8 cellular contexts compared by ENCODE assay signal in genomic region chr2:74555610-74556103, GRCh38. TPM values are rescaled to one million over a fixed set of nuclear protein-coding genes. Genes with fewer than 3 reads are reported as not detected.
DNase-seq lines count a peak whose midpoint lies in the region; ATAC-seq and TF ChIP-seq lines count a peak whose summit lies in the region.

No MANE protein-coding gene starts in this region.

- no peak for ATAC-seq in GM18861 (IDR thresholded peaks at IDR 0.05; ENCODE audit: unreplicated experiment)
- no peak for ATAC-seq in HG02885 (IDR thresholded peaks at IDR 0.05; ENCODE audit: poor library complexity, unreplicated experiment)

- H3K79me2 ChIP-seq in OCI-LY7 (ENCODE audit: insufficient read depth, low read depth, low read length) (no peaks in the 10 kb centered on the region), parathyroid adenoma (no peaks in the 10 kb centered on the region)

- H3K27me3 ChIP-seq in parathyroid adenoma (ENCODE audit: control insufficient read depth, insufficient read depth, low read length) = no peaks in the 10 kb centered on the region

- no peak overlapping the region for H3K27ac Mint-ChIP-seq in Calu3 (ENCODE audit: unreplicated experiment)

- peaks cover 18% of the 10 kb centered on the region for H3K4me1 Mint-ChIP-seq in Calu3 (ENCODE audit: low read depth, unreplicated experiment)

- no peak overlapping the region for H2AFZ ChIP-seq in OCI-LY7 (ENCODE audit: low read length)
- H2AFZ ChIP-seq in parathyroid adenoma = peak overlapping the region; percentile 96

- H3K9me3 ChIP-seq in OCI-LY7 (ENCODE audit: low read length) (no peaks in the 10 kb centered on the region), parathyroid adenoma (ENCODE audit: control insufficient read depth, low read length) (no peaks in the 10 kb centered on the region)

- H3K4me3 ChIP-seq in OCI-LY7 (ENCODE audit: low read depth, low read length, poor library complexity, severe bottlenecking) = peak overlapping the region; percentile 94
- peak overlapping the region; percentile 88 for H3K4me3 ChIP-seq in fibroblast of villous mesenchyme (ENCODE audit: low read depth, low read length)
- peak overlapping the region; percentile 78 for H3K4me3 ChIP-seq in parathyroid adenoma (ENCODE audit: low read depth, low read length)

- H3K36me3 ChIP-seq in OCI-LY7 (ENCODE audit: insufficient read depth, low read length) (no peaks in the 10 kb centered on the region), parathyroid adenoma (ENCODE audit: control insufficient read depth, insufficient read depth, low read length) (no peaks in the 10 kb centered on the region)

- H4K20me1 ChIP-seq in OCI-LY7 (ENCODE audit: insufficient read depth, low read length) = no peaks in the 10 kb centered on the region

- H3K9ac ChIP-seq in parathyroid adenoma = no peak overlapping the region

- peak overlapping the region; percentile 80 for H3K4me2 ChIP-seq in OCI-LY7 (ENCODE audit: low read length)
- H3K4me2 ChIP-seq in parathyroid adenoma (ENCODE audit: low read length) = peak overlapping the region; percentile 64

- peak overlapping the region; percentile 36 for H3K4me3 Mint-ChIP-seq in Calu3 (ENCODE audit: low read depth, unreplicated experiment)

- no peak for DNase-seq in Calu3
- DNase-seq in OCI-LY7 (ENCODE audit: low spot score) = no peak
- DNase-seq in fibroblast of villous mesenchyme (ENCODE audit: low read depth) = no peak
- no peak for DNase-seq in NCI-H187 (lab: John Stamatoyannopoulos, UW)
- no peak for DNase-seq in DMS153 (lab: John Stamatoyannopoulos, UW)

- H3K27me3 Mint-ChIP-seq in Calu3 (ENCODE audit: unreplicated experiment) = peaks cover 12% of the 10 kb centered on the region

- H3K9me2 ChIP-seq in OCI-LY7 (ENCODE audit: insufficient read depth, low read length) = no peaks in the 10 kb centered on the region

- H3K27ac ChIP-seq in OCI-LY7 (ENCODE audit: low read depth, low read length, poor library complexity, severe bottlenecking) (no peak overlapping the region), parathyroid adenoma (peak overlapping the region; percentile 77)

- H3K9me3 Mint-ChIP-seq in Calu3 (ENCODE audit: low read depth, unreplicated experiment) = no peaks in the 10 kb centered on the region

- BruUV-seq in Calu3 (replicated peaks; lab: Mats Ljungman, UMichigan) (no TSS peak), OCI-LY7 (replicated peaks; lab: Mats Ljungman, UMichigan) (no TSS peak)

- peaks cover 24% of the 10 kb centered on the region for H3K36me3 Mint-ChIP-seq in Calu3 (ENCODE audit: insufficient read depth, unreplicated experiment)

- POLR2A ChIA-PET in OCI-LY7 (lab: Charles Lee) = no interaction called here

- TF ChIP-seq CTCF in Calu3 (IDR thresholded peaks at IDR 0.05; ENCODE audit: unreplicated experiment) (no peak), OCI-LY7 (conservative IDR thresholded peaks at IDR 0.05; ENCODE audit: low read length) (no peak), fibroblast of villous mesenchyme (IDR thresholded peaks at IDR 0.05; ENCODE audit: insufficient read depth, low read depth, low read length) (no peak), parathyroid adenoma (IDR thresholded peaks at IDR 0.05) (no peak)

- peaks cover 13% of the 10 kb centered on the region for H3K4me1 ChIP-seq in OCI-LY7 (ENCODE audit: insufficient read depth, low read length, poor library complexity, severe bottlenecking)
- H3K4me1 ChIP-seq in parathyroid adenoma = no peaks in the 10 kb centered on the region

- CTCF ChIA-PET in Calu3 (lab: Charles Lee) = no interaction called here
- CTCF ChIA-PET in OCI-LY7 (lab: Charles Lee; ENCODE audit: unreplicated experiment) = no interaction called here

- intact Hi-C loops in Calu3 (cut with micrococcal nuclease; ENCODE audit: unreplicated experiment) = no loop called here
- intact Hi-C loops in OCI-LY7 (cut with micrococcal nuclease; ENCODE audit: unreplicated experiment) = no loop called here

RNA-seq across cellular contexts. Expression of gene DOK1, which starts 1.1 kb away (rescaled TPM):
- total RNA-seq in Calu3 (2022) (2.1 and 2.5 TPM in 2 replicates), OCI-LY7 (2022) (9.5 and 9.7 TPM in 2 replicates), fibroblast of villous mesenchyme (9.9 and 20.0 TPM in 2 replicates)
- total RNA-seq in OCI-LY7 (2014; rRNA removed; shearing (Covaris generic)) = 13.4 and 19.3 TPM in 2 replicates

RNA-seq across cellular contexts. Expression of gene LOXL3, which starts 1.9 kb away (rescaled TPM):
- 0.93 and 1.2 TPM in 2 replicates for total RNA-seq in Calu3 (2022)
- total RNA-seq in OCI-LY7 (2014; rRNA removed; shearing (Covaris generic)) = 0.72 and 0.98 TPM in 2 replicates
- 0.21 and 0.79 TPM in 2 replicates for total RNA-seq in OCI-LY7 (2022)
- 9.9 and 10.6 TPM in 2 replicates for total RNA-seq in fibroblast of villous mesenchyme

RNA-seq across cellular contexts. Expression of gene HTRA2, which starts 25.9 kb away (rescaled TPM):
- total RNA-seq in Calu3 (2022) (23.4 and 26.3 TPM in 2 replicates), OCI-LY7 (2022) (50.7 and 59.4 TPM in 2 replicates), fibroblast of villous mesenchyme (36.7 and 40.2 TPM in 2 replicates)
- 54.8 and 60.4 TPM in 2 replicates for total RNA-seq in OCI-LY7 (2014; rRNA removed; shearing (Covaris generic))

RNA-seq across cellular contexts. Expression of gene AUP1, which starts 26.2 kb away (rescaled TPM):
- total RNA-seq in Calu3 (2022) (145 and 153 TPM in 2 replicates), OCI-LY7 (2022) (121 and 122 TPM in 2 replicates), fibroblast of villous mesenchyme (60.2 and 68.2 TPM in 2 replicates)
- total RNA-seq in OCI-LY7 (2014; rRNA removed; shearing (Covaris generic)) = 163 and 188 TPM in 2 replicates

RNA-seq across cellular contexts. Expression of gene DQX1, which starts 29.6 kb away (rescaled TPM):
- total RNA-seq in Calu3 (2022) = 0.14 TPM in 1 of 2 replicates, not detected in the other
- total RNA-seq in OCI-LY7 (2014; rRNA removed; shearing (Covaris generic)) = 0.32 and 0.54 TPM in 2 replicates
- 0.76 and 1.8 TPM in 2 replicates for total RNA-seq in OCI-LY7 (2022)
- not detected in 2 replicates for total RNA-seq in fibroblast of villous mesenchyme
